ENCODE assay signal across 13 cellular contexts in genomic region chr1:203069028-203069804, GRCh38. TPM values are rescaled to one million over a fixed set of nuclear protein-coding genes. Genes with fewer than 3 reads are reported as not detected.
DNase-seq lines count a peak whose midpoint lies in the region; ATAC-seq, FAIRE-seq and TF ChIP-seq lines count a peak whose summit lies in the region.
"Had no signal": no experiment of that assay in that cellular context is flagged by ENCODE, and none has a peak within 500 bp of the region (broad histone marks: within the 10 kb centered on the region; RNA-seq: fewer than 3 reads in every experiment).

No MANE protein-coding gene starts in this region.

- H3K36me3 Mint-ChIP-seq in CD14-positive monocyte = peaks cover 52 to 78% of the 10 kb centered on the region in 2 donors
- no peaks in the 10 kb centered on the region for H3K36me3 Mint-ChIP-seq in CD8-positive, alpha-beta T cell
- no peaks in the 10 kb centered on the region for H3K36me3 Mint-ChIP-seq in HFFc6 (ENCODE audit: low read depth)

- CTCF ChIA-PET in CD8-positive, alpha-beta T cell (lab: Charles Lee) = interaction anchor here (1.5 kb wide), 1 partner anchor 29 kb away, joined by 3 read pairs; no protein-coding TSS in a partner anchor

- peaks cover 20 to 22% of the 10 kb centered on the region in 2 experiments for H3K4me1 ChIP-seq in neutrophil (ENCODE audit: control insufficient read depth in 1 of 2, insufficient read depth in 1 of 2, low read depth in 1 of 2, low read length in 1 of 2)
- no peaks in the 10 kb centered on the region for H3K4me1 ChIP-seq in CD8-positive, alpha-beta T cell (ENCODE audit: insufficient read depth, low read length)

- TF ChIP-seq CTCF in CD14-positive monocyte (IDR thresholded peaks at IDR 0.05) = no peak
- TF ChIP-seq CTCF in neutrophil (IDR thresholded peaks at IDR 0.05) = no peak
- TF ChIP-seq CTCF in CD8-positive, alpha-beta T cell (IDR thresholded peaks at IDR 0.05) = no peak
- TF ChIP-seq CTCF in HFFc6 (IDR thresholded peaks at IDR 0.05) = no peak

- ATAC-seq in esophagus mucosa (peak; percentile 31), HG02759 (IDR thresholded peaks at IDR 0.05; ENCODE audit: unreplicated experiment) (no peak)
- no peak for ATAC-seq in CD8-positive, alpha-beta T cell
- ATAC-seq: WTC11 had no signal

- H3K4me3 ChIP-seq in neutrophil (ENCODE audit: low read depth in 1 of 2, low read length in 1 of 2) = peak overlapping the region in 1 of 2 experiments; percentile 10
- H3K4me3 ChIP-seq in CD8-positive, alpha-beta T cell (ENCODE audit: low read depth, low read length) = no peak overlapping the region
- H3K4me3 ChIP-seq: pancreas had no signal

- peak overlapping the region in 4 of 7 donors; percentile 54 to 84 (median 70) for H3K27ac Mint-ChIP-seq in CD14-positive monocyte
- H3K27ac Mint-ChIP-seq in CD8-positive, alpha-beta T cell = no peak overlapping the region
- no peak overlapping the region for H3K27ac Mint-ChIP-seq in HFFc6
- H3K27ac Mint-ChIP-seq: WTC11 had no signal

- POLR2A ChIA-PET in CD8-positive, alpha-beta T cell (lab: Charles Lee) = no interaction called here

- peak overlapping the region; percentile 13 to 72 for H3K4me3 Mint-ChIP-seq in CD14-positive monocyte
- no peak overlapping the region for H3K4me3 Mint-ChIP-seq in CD8-positive, alpha-beta T cell
- H3K4me3 Mint-ChIP-seq in HFFc6 = no peak overlapping the region
- H3K4me3 Mint-ChIP-seq: WTC11 had no signal

- intact Hi-C loops in CD14-positive monocyte (cut with micrococcal nuclease) = no loop called here
- intact Hi-C loops in CD8-positive, alpha-beta T cell (cut with DNase I, micrococcal nuclease) = no loop called here

- H3K27me3 Mint-ChIP-seq in CD14-positive monocyte (ENCODE audit: low read depth in 3 of 3) (peaks cover 2 to 4% (median 4%) of the 10 kb centered on the region in 3 donors), HFFc6 (ENCODE audit: insufficient read depth) (peaks cover 41% of the 10 kb centered on the region)
- H3K27me3 Mint-ChIP-seq in CD8-positive, alpha-beta T cell (ENCODE audit: low read depth) = peaks cover 14% of the 10 kb centered on the region

- H3K4me1 Mint-ChIP-seq in CD14-positive monocyte = peaks cover 56% of the 10 kb centered on the region
- H3K4me1 Mint-ChIP-seq in CD8-positive, alpha-beta T cell (ENCODE audit: low read depth) = no peaks in the 10 kb centered on the region
- peaks cover 7% of the 10 kb centered on the region; the same call in 1 of the 2 replicates for H3K4me1 Mint-ChIP-seq in HFFc6 (ENCODE audit: low read depth)

- H3K9me3 ChIP-seq in neutrophil = no peaks in the 10 kb centered on the region
- H3K9me3 ChIP-seq in CD8-positive, alpha-beta T cell (ENCODE audit: low read length) = no peaks in the 10 kb centered on the region
- H3K9me3 ChIP-seq: pancreas had no signal

- no peaks in the 10 kb centered on the region for H3K27me3 ChIP-seq in neutrophil
- no peaks in the 10 kb centered on the region for H3K27me3 ChIP-seq in CD8-positive, alpha-beta T cell (ENCODE audit: insufficient read depth, low read length)
- H3K27me3 ChIP-seq: pancreas had no signal

- H3K27ac ChIP-seq in neutrophil = peak overlapping the region; percentile 77
- H3K27ac ChIP-seq in CD8-positive, alpha-beta T cell (ENCODE audit: low read depth, low read length) = no peak overlapping the region
- H3K27ac ChIP-seq: pancreas had no signal

- DNase-seq in CD14-positive monocyte (ENCODE audit: low spot score) (no peak), NCI-H2081 treated with DMSO at 0.1 percent for 48 hours (lab: John Stamatoyannopoulos, UW) (peak; percentile 35), HFFc6 (no peak), HTR-8/SVneo (ENCODE audit: insufficient read length, low spot score) (no peak)
- no peak for DNase-seq in CD8-positive, alpha-beta T cell
- DNase-seq: activated gamma-delta T cell, NCI-H524 treated with DMSO at 0.1 percent for 48 hours, pancreas had no signal

- peaks cover 15% of the 10 kb centered on the region for H3K36me3 ChIP-seq in neutrophil
- no peaks in the 10 kb centered on the region for H3K36me3 ChIP-seq in CD8-positive, alpha-beta T cell (ENCODE audit: insufficient read depth, low read length)
- H3K36me3 ChIP-seq: pancreas had no signal

- H3K9me3 Mint-ChIP-seq in CD14-positive monocyte (peaks cover 0 to 2% (median 1%) of the 10 kb centered on the region in 7 donors), HFFc6 (no peaks in the 10 kb centered on the region)
- no peaks in the 10 kb centered on the region for H3K9me3 Mint-ChIP-seq in CD8-positive, alpha-beta T cell
- H3K9me3 Mint-ChIP-seq: WTC11 had no signal

- FAIRE-seq in HTR-8/SVneo (lab: Jason Lieb, UNC) = no peak
- FAIRE-seq: pancreas had no signal

RNA-seq across cellular contexts. Expression of gene MYOG, which starts 16.6 kb away (rescaled TPM):
- polyA plus RNA-seq in CD14-positive monocyte = not detected
- not detected for total RNA-seq in esophagus mucosa
- not detected for total RNA-seq in CD8-positive, alpha-beta T cell
- not detected for total RNA-seq in HFFc6 (2021; fragmentation: NEBNext Ultra II Directional; extraction: Animal tissue kit (Norgen Biotek cat#: 25700))
- total RNA-seq: dermis microvascular lymphatic vessel endothelial cell, pancreas, WTC11 had no signal

RNA-seq across cellular contexts. Expression of gene PPFIA4, which starts 42.9 kb away (rescaled TPM):
- 1 to 10 TPM in 1 of 2 donors, under 1 TPM in 1; 0.52 to 1.0 TPM for polyA plus RNA-seq in CD14-positive monocyte
- 1.0 TPM for total RNA-seq in esophagus mucosa
- total RNA-seq in CD8-positive, alpha-beta T cell = 1 to 10 TPM in 1 of 2 experiments, under 1 TPM in 1; 0.33 to 1.1 TPM
- 1 to 10 TPM in 1 of 6 experiments, under 1 TPM in 5; 0.37 to 1.3 (median 0.58) TPM for total RNA-seq in HFFc6 (2021; fragmentation: NEBNext Ultra II Directional; extraction: Animal tissue kit (Norgen Biotek cat#: 25700))

RNA-seq across cellular contexts. Expression of gene ADORA1, which starts 58.3 kb away (rescaled TPM):
- polyA plus RNA-seq in CD14-positive monocyte = 1 to 10 TPM in 1 of 2 donors, not detected in 1; 1.1 TPM
- total RNA-seq in esophagus mucosa = 0.28 TPM
- total RNA-seq in CD8-positive, alpha-beta T cell = not detected
- 1 to 10 TPM in 2 of 6 experiments, under 1 TPM in 4; 0.25 to 5.5 (median 0.53) TPM for total RNA-seq in HFFc6 (2021; fragmentation: NEBNext Ultra II Directional; extraction: Animal tissue kit (Norgen Biotek cat#: 25700))
- total RNA-seq: dermis microvascular lymphatic vessel endothelial cell had no signal

Comparison
In these comparisons a context has a peak if more than half of its experiments do, and no peak if none do; other contexts are left out.
1. H3K27ac Mint-ChIP-seq: peak in CD14-positive monocyte (4 of 7); none in CD8-positive, alpha-beta T cell (single experiment) and HFFc6 (single experiment).
2. H3K4me3 Mint-ChIP-seq: peak in CD14-positive monocyte (2 of 2); none in CD8-positive, alpha-beta T cell (single experiment) and HFFc6 (single experiment).